3 cellular contexts compared by ENCODE assay signal in genomic region chr6:33749401-33749800, GRCh38.
TF ChIP-seq lines count a peak whose summit lies in the region.

No MANE protein-coding gene starts in this region.

TF ChIP-seq in HEK293, 187 proteins besides CTCF, POLR2A, EP300 and RAD21:
- TF ChIP-seq ZIC2 (tag by site-specific recombination; IDR thresholded peaks at IDR 0.05) (peak; percentile 88), ZNF341 (tag by site-specific recombination; IDR thresholded peaks at IDR 0.05; ENCODE audit: low read depth) (no peak), ZNF629 (tag by site-specific recombination; IDR thresholded peaks at IDR 0.05) (no peak), ZNF121 (tag by site-specific recombination; IDR thresholded peaks at IDR 0.05) (no peak), SP3 (tag by site-specific recombination; IDR thresholded peaks at IDR 0.05) (no peak)

TF ChIP-seq in IMR-90, 13 proteins besides CTCF, POLR2A, EP300 and RAD21:
- TF ChIP-seq USF2 (IDR thresholded peaks at IDR 0.05; ENCODE audit: low read depth, low read length) (no peak), NFE2L2 (IDR thresholded peaks at IDR 0.05; ENCODE audit: low read depth, low read length) (no peak), CEBPB (IDR thresholded peaks at IDR 0.05; ENCODE audit: low read depth, low read length) (no peak)

TF ChIP-seq in H1, 55 proteins besides CTCF, POLR2A, EP300 and RAD21:
- no peak for TF ChIP-seq HDAC6 (IDR thresholded peaks at IDR 0.05; ENCODE audit: low read depth, low read length)
- TF ChIP-seq TEAD4 (IDR thresholded peaks at IDR 0.05; ENCODE audit: low read depth, low read length), result no peak
- TF ChIP-seq POLR2AphosphoS5 (IDR thresholded peaks at IDR 0.05; ENCODE audit: low read depth, low read length), result no peak
